In genomic region chr11:33040127-33040861, GRCh38 we compare ENCODE assay signal across 8 cellular contexts.
DNase-seq lines count a peak whose midpoint lies in the region; ATAC-seq and TF ChIP-seq lines count a peak whose summit lies in the region.

No MANE protein-coding gene starts in this region.

- peaks cover 1% of the 10 kb centered on the region for H3K36me3 ChIP-seq in brain microvascular endothelial cell (replicated peaks)

- H3K27ac Mint-ChIP-seq in stimulated activated effector memory CD8-positive, alpha-beta T cell treated with anti-CD3 and anti-CD28 coated beads, Interleukin-12 subunit alpha, Interleukin-12 subunit beta, amount 100 ng/mL, for 72 hours = peak overlapping the region; percentile 96

- H3K9me3 Mint-ChIP-seq in stimulated activated effector memory CD8-positive, alpha-beta T cell treated with anti-CD3 and anti-CD28 coated beads, Interleukin-12 subunit alpha, Interleukin-12 subunit beta, amount 100 ng/mL, for 72 hours = no peaks in the 10 kb centered on the region

- H3K4me3 ChIP-seq in AG09309 (ENCODE audit: control insufficient read depth, low read depth, low read length) = peak overlapping the region; percentile 62
- H3K4me3 ChIP-seq in brain microvascular endothelial cell (ENCODE audit: low read depth, low read length) = peak overlapping the region; percentile 89

- TF ChIP-seq CTCF in AG09309 (IDR thresholded peaks at IDR 0.05; ENCODE audit: control insufficient read depth, insufficient read depth, low read depth, low read length, missing control alignments) = no peak
- TF ChIP-seq CTCF in brain microvascular endothelial cell (IDR thresholded peaks at IDR 0.05; ENCODE audit: low read depth, low read length, missing control alignments) = no peak

- peak; percentile 32 for ATAC-seq in GM19035 (IDR thresholded peaks at IDR 0.05; ENCODE audit: unreplicated experiment)
- ATAC-seq in HG03432 (IDR thresholded peaks at IDR 0.05; ENCODE audit: unreplicated experiment) = peak; percentile 36
- peak; percentile 77 for ATAC-seq in stimulated activated effector memory CD8-positive, alpha-beta T cell treated with anti-CD3 and anti-CD28 coated beads, Interleukin-12 subunit alpha, Interleukin-12 subunit beta, amount 100 ng/mL, for 72 hours

- H3K27ac ChIP-seq in brain microvascular endothelial cell = peak overlapping the region; percentile 94

- DNase-seq in AG09309 (ENCODE audit: low read depth) (no peak), SHP77 treated with DMSO at 0.1 percent for 48 hours (lab: John Stamatoyannopoulos, UW) (peak; percentile 53), brain microvascular endothelial cell (no peak), left kidney (ENCODE audit: low read depth, low spot score) (peak; percentile 65)
- DNase-seq in stimulated activated effector memory CD8-positive, alpha-beta T cell treated with anti-CD3 and anti-CD28 coated beads, Interleukin-12 subunit alpha, Interleukin-12 subunit beta, amount 100 ng/mL, for 72 hours (ENCODE audit: low spot score in 2 of 2) = peak in 1 of 2 donors; percentile 73
- DNase-seq in effector CD8-positive, alpha-beta T cell (lab: John Stamatoyannopoulos, UW) = no peak

- in situ Hi-C loops in brain microvascular endothelial cell (cut with HindIII; ENCODE audit: low pct_ligation_motif_present, low sequenced_read_pairs) = no loop called here

- H3K27me3 ChIP-seq in brain microvascular endothelial cell (replicated peaks) = no peaks in the 10 kb centered on the region

- H3K36me3 Mint-ChIP-seq in stimulated activated effector memory CD8-positive, alpha-beta T cell treated with anti-CD3 and anti-CD28 coated beads, Interleukin-12 subunit alpha, Interleukin-12 subunit beta, amount 100 ng/mL, for 72 hours = peaks cover 47% of the 10 kb centered on the region

- H3K4me1 Mint-ChIP-seq in stimulated activated effector memory CD8-positive, alpha-beta T cell treated with anti-CD3 and anti-CD28 coated beads, Interleukin-12 subunit alpha, Interleukin-12 subunit beta, amount 100 ng/mL, for 72 hours = peaks cover 17% of the 10 kb centered on the region

- H3K4me3 Mint-ChIP-seq in stimulated activated effector memory CD8-positive, alpha-beta T cell treated with anti-CD3 and anti-CD28 coated beads, Interleukin-12 subunit alpha, Interleukin-12 subunit beta, amount 100 ng/mL, for 72 hours = peak overlapping the region; percentile 85

Comparison
In these comparisons a context has a peak if more than half of its experiments do, and no peak if none do; other contexts are left out.
1. DNase-seq: peak in SHP77 treated with DMSO at 0.1 percent for 48 hours (single experiment) and left kidney (single experiment); none in AG09309 (single experiment), brain microvascular endothelial cell (single experiment) and effector CD8-positive, alpha-beta T cell (single experiment).
2. Peak in every context shown above with its lines, with median percentiles within 50 percentile points of each other: ATAC-seq.